Comparison of ENCODE assay signal across 1 cellular context in genomic region chr5:150763023-150763793, GRCh38.
TF ChIP-seq lines count a peak whose summit lies in the region.

No MANE protein-coding gene starts in this region.

TF ChIP-seq in K562, 482 proteins besides CTCF, POLR2A, EP300 and RAD21 (continued from another document and continues in another):
- TF ChIP-seq, protein P1, sequence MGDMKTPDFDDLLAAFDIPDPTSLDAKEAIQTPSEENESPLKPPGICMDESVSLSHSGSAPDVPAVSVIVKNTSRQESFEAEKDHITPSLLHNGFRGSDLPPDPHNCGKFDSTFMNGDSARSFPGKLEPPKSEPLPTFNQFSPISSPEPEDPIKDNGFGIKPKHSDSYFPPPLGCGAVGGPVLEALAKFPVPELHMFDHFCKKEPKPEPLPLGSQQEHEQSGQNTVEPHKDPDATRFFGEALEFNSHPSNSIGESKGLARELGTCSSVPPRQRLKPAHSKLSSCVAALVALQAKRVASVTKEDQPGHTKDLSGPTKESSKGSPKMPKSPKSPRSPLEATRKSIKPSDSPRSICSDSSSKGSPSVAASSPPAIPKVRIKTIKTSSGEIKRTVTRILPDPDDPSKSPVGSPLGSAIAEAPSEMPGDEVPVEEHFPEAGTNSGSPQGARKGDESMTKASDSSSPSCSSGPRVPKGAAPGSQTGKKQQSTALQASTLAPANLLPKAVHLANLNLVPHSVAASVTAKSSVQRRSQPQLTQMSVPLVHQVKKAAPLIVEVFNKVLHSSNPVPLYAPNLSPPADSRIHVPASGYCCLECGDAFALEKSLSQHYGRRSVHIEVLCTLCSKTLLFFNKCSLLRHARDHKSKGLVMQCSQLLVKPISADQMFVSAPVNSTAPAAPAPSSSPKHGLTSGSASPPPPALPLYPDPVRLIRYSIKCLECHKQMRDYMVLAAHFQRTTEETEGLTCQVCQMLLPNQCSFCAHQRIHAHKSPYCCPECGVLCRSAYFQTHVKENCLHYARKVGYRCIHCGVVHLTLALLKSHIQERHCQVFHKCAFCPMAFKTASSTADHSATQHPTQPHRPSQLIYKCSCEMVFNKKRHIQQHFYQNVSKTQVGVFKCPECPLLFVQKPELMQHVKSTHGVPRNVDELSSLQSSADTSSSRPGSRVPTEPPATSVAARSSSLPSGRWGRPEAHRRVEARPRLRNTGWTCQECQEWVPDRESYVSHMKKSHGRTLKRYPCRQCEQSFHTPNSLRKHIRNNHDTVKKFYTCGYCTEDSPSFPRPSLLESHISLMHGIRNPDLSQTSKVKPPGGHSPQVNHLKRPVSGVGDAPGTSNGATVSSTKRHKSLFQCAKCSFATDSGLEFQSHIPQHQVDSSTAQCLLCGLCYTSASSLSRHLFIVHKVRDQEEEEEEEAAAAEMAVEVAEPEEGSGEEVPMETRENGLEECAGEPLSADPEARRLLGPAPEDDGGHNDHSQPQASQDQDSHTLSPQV (IDR thresholded peaks at IDR 0.05): peak; percentile 90
- TF ChIP-seq RBBP5 (IDR thresholded peaks at IDR 0.05; ENCODE audit: borderline replicate concordance, insufficient read depth, low read length, poor library complexity, severe bottlenecking): peak; percentile 60
- TF ChIP-seq NFIX (CRISPR knock-in tag; IDR thresholded peaks at IDR 0.05; ENCODE audit: low read depth): no peak
- TF ChIP-seq, protein P2, sequence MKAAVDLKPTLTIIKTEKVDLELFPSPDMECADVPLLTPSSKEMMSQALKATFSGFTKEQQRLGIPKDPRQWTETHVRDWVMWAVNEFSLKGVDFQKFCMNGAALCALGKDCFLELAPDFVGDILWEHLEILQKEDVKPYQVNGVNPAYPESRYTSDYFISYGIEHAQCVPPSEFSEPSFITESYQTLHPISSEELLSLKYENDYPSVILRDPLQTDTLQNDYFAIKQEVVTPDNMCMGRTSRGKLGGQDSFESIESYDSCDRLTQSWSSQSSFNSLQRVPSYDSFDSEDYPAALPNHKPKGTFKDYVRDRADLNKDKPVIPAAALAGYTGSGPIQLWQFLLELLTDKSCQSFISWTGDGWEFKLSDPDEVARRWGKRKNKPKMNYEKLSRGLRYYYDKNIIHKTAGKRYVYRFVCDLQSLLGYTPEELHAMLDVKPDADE (conservative IDR thresholded peaks at IDR 0.05; ENCODE audit: control insufficient read depth, low read depth, low read length): 0 out of 2 replicates have a peak, but pooled peaks have one; percentile 54
- TF ChIP-seq L3MBTL2 (IDR thresholded peaks at IDR 0.05): peak; percentile 85
- TF ChIP-seq POLR2G (IDR thresholded peaks at IDR 0.05; ENCODE audit: low read depth, low read length): no peak
- TF ChIP-seq, protein P3, sequence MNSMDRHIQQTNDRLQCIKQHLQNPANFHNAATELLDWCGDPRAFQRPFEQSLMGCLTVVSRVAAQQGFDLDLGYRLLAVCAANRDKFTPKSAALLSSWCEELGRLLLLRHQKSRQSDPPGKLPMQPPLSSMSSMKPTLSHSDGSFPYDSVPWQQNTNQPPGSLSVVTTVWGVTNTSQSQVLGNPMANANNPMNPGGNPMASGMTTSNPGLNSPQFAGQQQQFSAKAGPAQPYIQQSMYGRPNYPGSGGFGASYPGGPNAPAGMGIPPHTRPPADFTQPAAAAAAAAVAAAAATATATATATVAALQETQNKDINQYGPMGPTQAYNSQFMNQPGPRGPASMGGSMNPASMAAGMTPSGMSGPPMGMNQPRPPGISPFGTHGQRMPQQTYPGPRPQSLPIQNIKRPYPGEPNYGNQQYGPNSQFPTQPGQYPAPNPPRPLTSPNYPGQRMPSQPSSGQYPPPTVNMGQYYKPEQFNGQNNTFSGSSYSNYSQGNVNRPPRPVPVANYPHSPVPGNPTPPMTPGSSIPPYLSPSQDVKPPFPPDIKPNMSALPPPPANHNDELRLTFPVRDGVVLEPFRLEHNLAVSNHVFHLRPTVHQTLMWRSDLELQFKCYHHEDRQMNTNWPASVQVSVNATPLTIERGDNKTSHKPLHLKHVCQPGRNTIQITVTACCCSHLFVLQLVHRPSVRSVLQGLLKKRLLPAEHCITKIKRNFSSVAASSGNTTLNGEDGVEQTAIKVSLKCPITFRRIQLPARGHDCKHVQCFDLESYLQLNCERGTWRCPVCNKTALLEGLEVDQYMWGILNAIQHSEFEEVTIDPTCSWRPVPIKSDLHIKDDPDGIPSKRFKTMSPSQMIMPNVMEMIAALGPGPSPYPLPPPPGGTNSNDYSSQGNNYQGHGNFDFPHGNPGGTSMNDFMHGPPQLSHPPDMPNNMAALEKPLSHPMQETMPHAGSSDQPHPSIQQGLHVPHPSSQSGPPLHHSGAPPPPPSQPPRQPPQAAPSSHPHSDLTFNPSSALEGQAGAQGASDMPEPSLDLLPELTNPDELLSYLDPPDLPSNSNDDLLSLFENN (IDR thresholded peaks at IDR 0.05; ENCODE audit: low read depth in 2 of 2, low read length in 2 of 2): no peak; a peak in 1 of 4 replicates
- no peak for TF ChIP-seq CBX1 (IDR thresholded peaks at IDR 0.05; ENCODE audit: low read depth)
- no peak for TF ChIP-seq ETS2 (tag; IDR thresholded peaks at IDR 0.05; ENCODE audit: borderline replicate concordance, poor library complexity, severe bottlenecking)
- peak; percentile 8 for TF ChIP-seq CHD4 (IDR thresholded peaks at IDR 0.05; ENCODE audit: insufficient read depth, insufficient replicate concordance, low read depth, low read length, poor library complexity, severe bottlenecking)
- no peak for TF ChIP-seq ZBTB1 (CRISPR knock-in tag; IDR thresholded peaks at IDR 0.05; ENCODE audit: borderline replicate concordance, low read depth)
- 0 out of 2 replicates have a peak, but pooled peaks have one; percentile 57 for TF ChIP-seq NFXL1 (CRISPR knock-in tag; IDR thresholded peaks at IDR 0.05)
- peak; percentile 64; the same call in 1 of the 2 replicates for TF ChIP-seq JUN (IDR thresholded peaks at IDR 0.05; ENCODE audit: borderline replicate concordance, low read depth, low read length)
- no peak for TF ChIP-seq JUN (CRISPR knock-in tag; IDR thresholded peaks at IDR 0.05; ENCODE audit: borderline replicate concordance)
- TF ChIP-seq, protein P4, sequence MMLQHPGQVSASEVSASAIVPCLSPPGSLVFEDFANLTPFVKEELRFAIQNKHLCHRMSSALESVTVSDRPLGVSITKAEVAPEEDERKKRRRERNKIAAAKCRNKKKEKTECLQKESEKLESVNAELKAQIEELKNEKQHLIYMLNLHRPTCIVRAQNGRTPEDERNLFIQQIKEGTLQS (IDR thresholded peaks at IDR 0.05): peak; percentile 88
- TF ChIP-seq, protein P4 (CRISPR knock-in tag; conservative IDR thresholded peaks at IDR 0.05): no peak
- TF ChIP-seq ZNF766 (CRISPR knock-in tag; conservative IDR thresholded peaks at IDR 0.05): 0 out of 2 replicates have a peak, but pooled peaks have one; percentile 51
- TF ChIP-seq TEAD1 (CRISPR knock-in tag; IDR thresholded peaks at IDR 0.05): no peak
- no peak for TF ChIP-seq FOXO4 (CRISPR knock-in tag; IDR thresholded peaks at IDR 0.05)
- TF ChIP-seq CBFA2T3 (IDR thresholded peaks at IDR 0.05): no peak; the same call in 1 of the 2 replicates
- TF ChIP-seq, protein P5, sequence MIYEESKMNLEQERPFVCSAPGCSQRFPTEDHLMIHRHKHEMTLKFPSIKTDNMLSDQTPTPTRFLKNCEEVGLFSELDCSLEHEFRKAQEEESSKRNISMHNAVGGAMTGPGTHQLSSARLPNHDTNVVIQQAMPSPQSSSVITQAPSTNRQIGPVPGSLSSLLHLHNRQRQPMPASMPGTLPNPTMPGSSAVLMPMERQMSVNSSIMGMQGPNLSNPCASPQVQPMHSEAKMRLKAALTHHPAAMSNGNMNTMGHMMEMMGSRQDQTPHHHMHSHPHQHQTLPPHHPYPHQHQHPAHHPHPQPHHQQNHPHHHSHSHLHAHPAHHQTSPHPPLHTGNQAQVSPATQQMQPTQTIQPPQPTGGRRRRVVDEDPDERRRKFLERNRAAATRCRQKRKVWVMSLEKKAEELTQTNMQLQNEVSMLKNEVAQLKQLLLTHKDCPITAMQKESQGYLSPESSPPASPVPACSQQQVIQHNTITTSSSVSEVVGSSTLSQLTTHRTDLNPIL (CRISPR knock-in tag; IDR thresholded peaks at IDR 0.05): no peak
- TF ChIP-seq POLR2AphosphoS5 (IDR thresholded peaks at IDR 0.05; ENCODE audit: control insufficient read depth, insufficient read depth, low read depth, low read length): 0 out of 2 replicates have a peak, but pooled peaks have one; percentile 27
- no peak for TF ChIP-seq RREB1 (CRISPR knock-in tag; IDR thresholded peaks at IDR 0.05)
- TF ChIP-seq NEUROD1 (IDR thresholded peaks at IDR 0.05; ENCODE audit: borderline replicate concordance, low read depth, low read length, partially characterized antibody): peak; percentile 44
- no peak for TF ChIP-seq ZNF780A (CRISPR knock-in tag; IDR thresholded peaks at IDR 0.05)
- TF ChIP-seq HMGN3 (IDR thresholded peaks at IDR 0.05; ENCODE audit: borderline replicate concordance, extremely low read depth, insufficient read length, low read depth, low read length): no peak
- TF ChIP-seq ZNF561 (CRISPR knock-in tag; conservative IDR thresholded peaks at IDR 0.05): no peak
- TF ChIP-seq PHF21A (IDR thresholded peaks at IDR 0.05; ENCODE audit: borderline replicate concordance, low read depth): no peak
- TF ChIP-seq, protein P6, sequence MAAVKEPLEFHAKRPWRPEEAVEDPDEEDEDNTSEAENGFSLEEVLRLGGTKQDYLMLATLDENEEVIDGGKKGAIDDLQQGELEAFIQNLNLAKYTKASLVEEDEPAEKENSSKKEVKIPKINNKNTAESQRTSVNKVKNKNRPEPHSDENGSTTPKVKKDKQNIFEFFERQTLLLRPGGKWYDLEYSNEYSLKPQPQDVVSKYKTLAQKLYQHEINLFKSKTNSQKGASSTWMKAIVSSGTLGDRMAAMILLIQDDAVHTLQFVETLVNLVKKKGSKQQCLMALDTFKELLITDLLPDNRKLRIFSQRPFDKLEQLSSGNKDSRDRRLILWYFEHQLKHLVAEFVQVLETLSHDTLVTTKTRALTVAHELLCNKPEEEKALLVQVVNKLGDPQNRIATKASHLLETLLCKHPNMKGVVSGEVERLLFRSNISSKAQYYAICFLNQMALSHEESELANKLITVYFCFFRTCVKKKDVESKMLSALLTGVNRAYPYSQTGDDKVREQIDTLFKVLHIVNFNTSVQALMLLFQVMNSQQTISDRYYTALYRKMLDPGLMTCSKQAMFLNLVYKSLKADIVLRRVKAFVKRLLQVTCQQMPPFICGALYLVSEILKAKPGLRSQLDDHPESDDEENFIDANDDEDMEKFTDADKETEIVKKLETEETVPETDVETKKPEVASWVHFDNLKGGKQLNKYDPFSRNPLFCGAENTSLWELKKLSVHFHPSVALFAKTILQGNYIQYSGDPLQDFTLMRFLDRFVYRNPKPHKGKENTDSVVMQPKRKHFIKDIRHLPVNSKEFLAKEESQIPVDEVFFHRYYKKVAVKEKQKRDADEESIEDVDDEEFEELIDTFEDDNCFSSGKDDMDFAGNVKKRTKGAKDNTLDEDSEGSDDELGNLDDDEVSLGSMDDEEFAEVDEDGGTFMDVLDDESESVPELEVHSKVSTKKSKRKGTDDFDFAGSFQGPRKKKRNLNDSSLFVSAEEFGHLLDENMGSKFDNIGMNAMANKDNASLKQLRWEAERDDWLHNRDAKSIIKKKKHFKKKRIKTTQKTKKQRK (IDR thresholded peaks at IDR 0.05; ENCODE audit: borderline replicate concordance, low read depth, low read length): no peak
- TF ChIP-seq FOXP1 (CRISPR knock-in tag; IDR thresholded peaks at IDR 0.05): no peak
- no peak for TF ChIP-seq CREBBP (IDR thresholded peaks at IDR 0.05; ENCODE audit: low read depth, low read length)
- TF ChIP-seq ELF1 (tag; IDR thresholded peaks at IDR 0.05): no peak
